22 cellular contexts compared by ENCODE assay signal in the genomic region with DNA sequence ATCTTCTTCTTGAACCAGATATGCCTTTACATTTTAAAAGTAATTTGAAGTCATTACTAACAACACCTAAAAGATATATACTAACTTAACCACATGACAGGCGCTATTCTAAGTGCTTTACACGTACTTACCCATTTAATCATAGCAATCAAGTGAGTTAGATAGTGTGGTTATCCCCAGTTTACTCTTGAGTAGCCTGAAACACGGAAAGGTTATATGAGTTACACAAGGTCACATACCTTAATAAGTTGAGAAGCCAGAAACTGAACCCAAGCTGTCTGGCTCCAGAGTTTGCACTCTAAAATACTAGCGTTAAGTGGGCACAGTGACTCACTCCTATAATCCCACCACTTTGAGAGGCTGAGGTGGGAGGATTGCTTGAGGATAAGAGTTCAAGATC. TPM values are rescaled to one million over a fixed set of nuclear protein-coding genes. Genes with fewer than 3 reads are reported as not detected.
"Had no signal": no experiment of that assay in that cellular context is flagged by ENCODE, and none has a peak within 500 bp of the region (broad histone marks: within the 10 kb centered on the region; RNA-seq: fewer than 3 reads in every experiment).

No MANE protein-coding gene starts in this region.

RNA-seq across cellular contexts. Expression of a gene that starts 18.4 kb away (rescaled TPM):
- total RNA-seq: hepatocyte; kidney epithelial cell; left ventricle myocardium inferior; lower leg skin; lung; mesenteric fat pad; mucosa of descending colon; naive thymus-derived CD4-positive, alpha-beta T cell; natural killer cell treated with Interleukin-12 subunit alpha and Interleukin-12 subunit beta and Interleukin-15 and Interleukin-18, amount 100 ng/mL, for 72 hours; omental fat pad; ovary; progenitor cell of endocrine pancreas; pulmonary artery endothelial cell; right cardiac atrium; sciatic nerve; spleen; subcutaneous adipose tissue; suprapubic skin; thoracic aorta; upper lobe of right lung had no signal
- polyA plus RNA-seq: hepatocyte; lung; naive thymus-derived CD4-positive, alpha-beta T cell; neural cell; ovary; right cardiac atrium; small intestine; spleen had no signal

RNA-seq across cellular contexts. Expression of a gene that starts 46.8 kb away (rescaled TPM):
- total RNA-seq: hepatocyte; kidney epithelial cell; left ventricle myocardium inferior; lower leg skin; lung; mesenteric fat pad; mucosa of descending colon; naive thymus-derived CD4-positive, alpha-beta T cell; natural killer cell treated with Interleukin-12 subunit alpha and Interleukin-12 subunit beta and Interleukin-15 and Interleukin-18, amount 100 ng/mL, for 72 hours; omental fat pad; ovary; progenitor cell of endocrine pancreas; pulmonary artery endothelial cell; right cardiac atrium; sciatic nerve; spleen; subcutaneous adipose tissue; suprapubic skin; thoracic aorta; upper lobe of right lung had no signal
- polyA plus RNA-seq: hepatocyte; lung; naive thymus-derived CD4-positive, alpha-beta T cell; neural cell; ovary; right cardiac atrium; small intestine; spleen had no signal
